Comparison of ENCODE assay signal across 8 cellular contexts in the genomic region with DNA sequence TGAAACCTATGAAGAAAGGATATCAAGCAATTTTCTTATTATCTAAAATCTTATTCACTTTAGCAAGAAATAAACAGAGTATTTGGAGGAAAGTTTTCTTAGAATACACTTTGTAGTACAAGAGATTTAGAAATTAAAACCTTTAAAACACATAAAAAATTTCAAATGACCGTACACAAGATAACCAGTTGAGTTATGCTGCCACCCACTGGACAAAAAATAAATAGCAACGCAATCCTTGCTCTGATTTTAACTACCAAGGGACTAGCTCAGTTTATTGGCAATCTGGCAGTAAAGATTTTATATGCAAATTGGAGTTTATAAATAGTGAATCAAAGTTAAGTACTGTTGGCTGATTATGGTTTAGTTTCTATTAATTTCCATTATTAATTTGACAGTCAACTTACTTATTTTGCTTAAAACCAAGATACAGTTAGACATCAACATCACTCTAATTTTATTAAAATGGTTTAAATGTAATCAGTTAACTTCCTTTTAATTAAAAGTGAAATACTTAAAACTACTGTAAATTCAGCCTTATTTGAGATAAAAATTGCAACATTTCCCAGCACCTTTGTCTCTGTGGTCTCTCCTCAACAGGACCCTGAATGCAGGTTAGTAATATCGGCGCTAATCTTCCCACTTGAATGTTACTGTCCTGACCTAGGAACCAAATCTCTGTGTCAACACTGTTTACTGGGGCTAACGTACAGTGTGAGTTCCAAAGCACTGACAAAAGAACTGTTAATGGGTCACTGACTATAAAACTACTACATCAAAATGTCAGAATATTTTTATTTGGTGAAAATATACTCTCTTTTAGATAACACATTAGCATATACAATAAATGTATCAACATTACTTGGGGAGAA. TPM values are rescaled to one million over a fixed set of nuclear protein-coding genes. Genes with fewer than 3 reads are reported as not detected.
DNase-seq lines count a peak whose midpoint lies in the region; TF ChIP-seq lines count a peak whose summit lies in the region.

No MANE protein-coding gene starts in this region.

- H3K36me3 Mint-ChIP-seq in brain, result peaks cover 20% of the 10 kb centered on the region

- no peaks in the 10 kb centered on the region for H3K36me3 ChIP-seq in kidney epithelial cell (ENCODE audit: control insufficient read depth, insufficient read depth, low read length)

- H3K27me3 Mint-ChIP-seq in brain, result no peaks in the 10 kb centered on the region

- no peak overlapping the region for H3K4me3 ChIP-seq in kidney epithelial cell (ENCODE audit: low read depth, low read length)

- H3K4me1 Mint-ChIP-seq in brain, result peaks cover 11% of the 10 kb centered on the region

- TF ChIP-seq CTCF in brain (conservative IDR thresholded peaks at IDR 0.05) (peak; percentile 86 to 92), kidney epithelial cell (IDR thresholded peaks at IDR 0.05; ENCODE audit: insufficient read depth, low read length, poor library complexity, severe bottlenecking) (peak; percentile 67)

- no peaks in the 10 kb centered on the region for H3K9me3 Mint-ChIP-seq in brain

- H3K4me3 Mint-ChIP-seq in brain, result no peak overlapping the region

- H3K27ac Mint-ChIP-seq in brain, result no peak overlapping the region

- DNase-seq in NCI-H2196 (lab: John Stamatoyannopoulos, UW; ENCODE audit: unreplicated experiment) (peak; percentile 35), NCI-H2196 treated with DMSO at 0.1 percent for 48 hours (lab: John Stamatoyannopoulos, UW; ENCODE audit: unreplicated experiment) (no peak), HT-29 (ENCODE audit: low spot score) (peak; percentile 85), SW 1271 (lab: John Stamatoyannopoulos, UW) (peak; percentile 2 to 44), kidney epithelial cell (ENCODE audit: low read depth) (peak; percentile 18), GOT3 (lab: John Stamatoyannopoulos, UW) (no peak)
- peak; percentile 50 for DNase-seq in stimulated activated CD8-positive, alpha-beta memory T cell treated with anti-CD3 and anti-CD28 coated beads, Interleukin-12 subunit alpha, Interleukin-12 subunit beta, amount 100 ng/mL, for 1 hour (ENCODE audit: low read depth)

- H3K27me3 ChIP-seq in kidney epithelial cell (ENCODE audit: control insufficient read depth, insufficient read depth, low read length), result no peaks in the 10 kb centered on the region

RNA-seq across cellular contexts. Expression of a gene that starts 33.5 kb away (rescaled TPM):
- total RNA-seq in HT-29 (2014; rRNA removed; shearing (Covaris generic)), result 34.2 and 36.5 TPM in 2 replicates
- 5.5 TPM for polyA plus RNA-seq in brain (ENCODE audit: insufficient read depth, low read depth, low replicate concordance)
- total RNA-seq in kidney epithelial cell, result 34.1 and 35.0 TPM in 2 replicates

Comparison
In these comparisons a context has a peak if more than half of its experiments do, and no peak if none do; other contexts are left out.
1. DNase-seq: peak in NCI-H2196 (single experiment), HT-29 (single experiment), SW 1271 (2 of 2), kidney epithelial cell (single experiment) and stimulated activated CD8-positive, alpha-beta memory T cell treated with anti-CD3 and anti-CD28 coated beads, Interleukin-12 subunit alpha, Interleukin-12 subunit beta, amount 100 ng/mL, for 1 hour (single experiment); none in NCI-H2196 treated with DMSO at 0.1 percent for 48 hours (single experiment) and GOT3 (single experiment).